ENCODE assay signal across 29 cellular contexts in genomic region chr12:1904875-1905274, GRCh38. TPM values are rescaled to one million over a fixed set of nuclear protein-coding genes. Genes with fewer than 3 reads are reported as not detected.
DNase-seq lines count a peak whose midpoint lies in the region; ATAC-seq, FAIRE-seq and TF ChIP-seq lines count a peak whose summit lies in the region.
"Had no signal": no experiment of that assay in that cellular context is flagged by ENCODE, and none has a peak within 500 bp of the region (broad histone marks: within the 10 kb centered on the region; RNA-seq: fewer than 3 reads in every experiment).

No MANE protein-coding gene starts in this region.

- H4K20me1 ChIP-seq in K562 (replicated peaks; ENCODE audit: control insufficient read depth, insufficient read depth, low read length) = no peaks in the 10 kb centered on the region
- H4K20me1 ChIP-seq in smooth muscle cell (ENCODE audit: low read depth) = no peaks in the 10 kb centered on the region
- H4K20me1 ChIP-seq: BLaER1 had no signal

- no peak for DNase-seq in A549 (ENCODE audit: low read depth in 1 of 2, low spot score in 1 of 2)
- DNase-seq in adipocyte (ENCODE audit: low read depth) = no peak
- no peak for DNase-seq in K562 (ENCODE audit: extremely low read depth in 1 of 4, low spot score in 3 of 4)
- DNase-seq in smooth muscle cell (lab: John Stamatoyannopoulos, UW; ENCODE audit: unreplicated experiment) = no peak
- no peak for DNase-seq in H54 (ENCODE audit: insufficient read length, low spot score)
- DNase-seq in GOT3 (lab: John Stamatoyannopoulos, UW) = no peak
- DNase-seq: ACHN; BE2C; C1 segment of cervical spinal cord; Calu3; CD4-positive, alpha-beta T cell; CD8-positive, alpha-beta T cell; DMS 273 treated with DMSO at 0.1 percent for 48 hours; DMS153; DMS53; DMS79; DND-41; EL; GDM1 had no signal

- H3K9ac ChIP-seq in adipocyte (ENCODE audit: low read length) (no peak overlapping the region), K562 (ENCODE audit: insufficient read depth in 1 of 2, low read depth in 2 of 2, low read length in 2 of 2) (no peak overlapping the region), smooth muscle cell (ENCODE audit: low read depth) (no peak overlapping the region)
- H3K9ac ChIP-seq: BLaER1 had no signal

- TF ChIP-seq RAD21 in A549 (conservative IDR thresholded peaks at IDR 0.05 in 1 of 2, IDR thresholded peaks at IDR 0.05 in 1 of 2) (no peak), K562 (CRISPR knock-in tag; conservative IDR thresholded peaks at IDR 0.05 in 1 of 2, IDR thresholded peaks at IDR 0.05 in 1 of 2) (no peak)

- H3K9me3 ChIP-seq in A549 = peaks cover 36% of the 10 kb centered on the region
- no peaks in the 10 kb centered on the region for H3K9me3 ChIP-seq in HEK293 (ENCODE audit: control insufficient read depth, insufficient read depth, low read depth, low read length)
- peaks cover 65% of the 10 kb centered on the region for H3K9me3 ChIP-seq in adipocyte (ENCODE audit: control insufficient read depth, low read length)
- peaks cover 2% of the 10 kb centered on the region; the same call in 1 of the 2 replicates for H3K9me3 ChIP-seq in K562 (replicated peaks; ENCODE audit: control insufficient read depth, insufficient read depth, low read depth, low read length)
- H3K9me3 ChIP-seq in smooth muscle cell (replicated peaks; ENCODE audit: low read depth) = peaks cover 24% of the 10 kb centered on the region
- H3K9me3 ChIP-seq: BE2C had no signal

- H3K36me3 ChIP-seq in HEK293 (ENCODE audit: control insufficient read depth in 2 of 2, insufficient read depth in 1 of 2, low read length in 2 of 2) (no peaks in the 10 kb centered on the region), adipocyte (ENCODE audit: control insufficient read depth, insufficient read depth, low read length, severe bottlenecking) (no peaks in the 10 kb centered on the region), K562 (ENCODE audit: control insufficient read depth, insufficient read depth, low read length) (no peaks in the 10 kb centered on the region), smooth muscle cell (ENCODE audit: low read depth) (no peaks in the 10 kb centered on the region)
- H3K36me3 ChIP-seq: BE2C had no signal

- no peak overlapping the region for H2AFZ ChIP-seq in K562 (ENCODE audit: low read depth, low read length)
- H2AFZ ChIP-seq in smooth muscle cell (ENCODE audit: low read depth) = no peak overlapping the region

- H3K4me1 ChIP-seq in A549 (no peaks in the 10 kb centered on the region), HEK293 (ENCODE audit: control insufficient read depth, insufficient read depth, low read length) (no peaks in the 10 kb centered on the region), adipocyte (ENCODE audit: control insufficient read depth, insufficient read depth, low read length) (no peaks in the 10 kb centered on the region), K562 (replicated peaks in 1 of 2; ENCODE audit: control insufficient read depth in 2 of 2, insufficient read depth in 2 of 2, low read length in 2 of 2) (peaks cover 0 to 8% of the 10 kb centered on the region in 2 experiments; a peak in 2 of 5 replicates), smooth muscle cell (ENCODE audit: low read depth) (no peaks in the 10 kb centered on the region)
- H3K4me1 ChIP-seq: BE2C, BLaER1, Caco-2 had no signal

- no peaks in the 10 kb centered on the region for H3K79me2 ChIP-seq in K562 (ENCODE audit: control insufficient read depth, insufficient read depth, low read length)
- H3K79me2 ChIP-seq in smooth muscle cell (ENCODE audit: low read depth) = no peaks in the 10 kb centered on the region

- POLR2A ChIA-PET in A549 (lab: Yijun Ruan, JAX) = no interaction called here
- POLR2A ChIA-PET in HEK293 (lab: Yijun Ruan, JAX) = no interaction called here
- POLR2A ChIA-PET in K562 (lab: Yijun Ruan, JAX) = interaction anchor here (1.3 kb wide), 1 partner anchor 12 kb away, joined by 5 read pairs; no protein-coding TSS in a partner anchor

- FAIRE-seq in A549 (lab: Jason Lieb, UNC) (peak; percentile 77), K562 (lab: Jason Lieb, UNC) (no peak), H54 (lab: Jason Lieb, UNC) (no peak)
- FAIRE-seq: GM12878, GM12892, GM18507, GM19239 had no signal

- H3K9me1 ChIP-seq in K562 (ENCODE audit: control insufficient read depth, insufficient read depth, low read length) = no peaks in the 10 kb centered on the region

- no TSS peak for BruUV-seq in K562 (replicated peaks; lab: Mats Ljungman, UMichigan)

- CTCF ChIA-PET in A549 (lab: Yijun Ruan, JAX) (interaction anchor here (0.8 kb wide), 1 partner anchor 31 kb away, joined by 3 read pairs; no protein-coding TSS in a partner anchor), HEK293 (lab: Yijun Ruan, JAX) (interaction anchor here (0.6 to 1.7 kb wide), 2 partner anchors 15 to 53 kb away, joined by 3 to 4 read pairs; no protein-coding TSS in a partner anchor), K562 (lab: Yijun Ruan, JAX; ENCODE audit: low intra/inter-chr PET ratio) (no interaction called here)

- H3K27me3 ChIP-seq in adipocyte (replicated peaks; ENCODE audit: control insufficient read depth, insufficient read depth, low read length) = peaks cover 11% of the 10 kb centered on the region
- H3K27me3 ChIP-seq in K562 (ENCODE audit: control insufficient read depth in 2 of 2, insufficient read depth in 2 of 2, low read length in 2 of 2) = no peaks in the 10 kb centered on the region
- H3K27me3 ChIP-seq in smooth muscle cell (ENCODE audit: low read depth) = no peaks in the 10 kb centered on the region
- H3K27me3 ChIP-seq: BE2C, BLaER1 had no signal

- no peak for TF ChIP-seq EP300 in A549 (IDR thresholded peaks at IDR 0.05)
- no peak for TF ChIP-seq EP300 in K562 (IDR thresholded peaks at IDR 0.05; ENCODE audit: low read length)

- no peak for ATAC-seq in A549
- ATAC-seq in K562 = no peak
- ATAC-seq: CD8-positive, alpha-beta T cell; GM12878 had no signal

- in situ Hi-C loops in K562 (cut with MboI) = no loop called here

- intact Hi-C loops in K562 (cut with micrococcal nuclease) = no loop called here

- no peaks in the 10 kb centered on the region for H3F3A ChIP-seq in smooth muscle cell (ENCODE audit: low read depth)

- H3K4me3 ChIP-seq in A549 (no peak overlapping the region), HEK293 (ENCODE audit: low read depth, low read length) (no peak overlapping the region), adipocyte (ENCODE audit: low read length) (peak overlapping the region; percentile 33), K562 (no peak overlapping the region), smooth muscle cell (no peak overlapping the region)
- H3K4me3 ChIP-seq: BLaER1, GM12878 had no signal

- no peak overlapping the region for H3K4me2 ChIP-seq in A549
- H3K4me2 ChIP-seq in K562 (ENCODE audit: insufficient read depth, low read length) = no peak overlapping the region
- no peak overlapping the region for H3K4me2 ChIP-seq in smooth muscle cell
- H3K4me2 ChIP-seq: BLaER1 had no signal

- no peak for TF ChIP-seq POLR2A in A549 (IDR thresholded peaks at IDR 0.05; ENCODE audit: low read length)
- TF ChIP-seq POLR2A in K562 (conservative IDR thresholded peaks at IDR 0.05) = no peak
- TF ChIP-seq POLR2A in H54 (IDR thresholded peaks at IDR 0.05; ENCODE audit: low read depth, low read length) = no peak

- TF ChIP-seq CTCF in A549 (IDR thresholded peaks at IDR 0.05) (no peak), HEK293 (tag by site-specific recombination; IDR thresholded peaks at IDR 0.05) (no peak), K562 (IDR thresholded peaks at IDR 0.05 in 2 of 3, conservative IDR thresholded peaks at IDR 0.05 in 1 of 3; ENCODE audit: insufficient read depth in 2 of 3, low read depth in 1 of 3, low read length in 3 of 3) (no peak), smooth muscle cell (IDR thresholded peaks at IDR 0.05; ENCODE audit: borderline replicate concordance, insufficient read depth, poor library complexity, severe bottlenecking) (no peak)

- no peak overlapping the region for H3K27ac ChIP-seq in A549
- no peak overlapping the region for H3K27ac ChIP-seq in HEK293 (ENCODE audit: extremely low read depth, low read depth, low read length)
- H3K27ac ChIP-seq in K562 (ENCODE audit: extremely low read depth, low read depth, low read length) = no peak overlapping the region
- no peak overlapping the region for H3K27ac ChIP-seq in smooth muscle cell (ENCODE audit: low read depth)
- H3K27ac ChIP-seq: 22Rv1, BLaER1 had no signal

RNA-seq across cellular contexts. Expression of gene CACNA2D4, which starts 13.6 kb away (rescaled TPM):
- not detected in 2 replicates for polyA plus RNA-seq in A549 (2011; rRNA removed)
- polyA plus RNA-seq in A549 (2012; cell fraction: cytosol; rRNA removed) = not detected in 2 replicates
- 0.05 TPM in 1 of 2 replicates, not detected in the other for polyA plus RNA-seq in A549 (2012; cell fraction: nucleus; rRNA removed)
- not detected in 3 replicates for polyA plus RNA-seq in A549 (2017; fragmentation: RNase III; extraction: RNeasy Plus Mini Kit Qiagen cat#74134 plus additional on column Dnase treatment)
- polyA minus RNA-seq in A549 (2011; rRNA and poly(A)+ RNA removed) = not detected in 2 replicates
- total RNA-seq in K562 (2011; cell fraction: chromatin; rRNA removed; ENCODE audit: low replicate concordance) = 0.09 and 0.21 TPM in 2 replicates
- 0.33 and 1.2 TPM in 2 replicates for total RNA-seq in K562 (2011; cell fraction: nucleolus; rRNA removed)
- 0.07 TPM in 1 of 2 replicates, not detected in the other for total RNA-seq in K562 (2011; cell fraction: nucleoplasm; rRNA removed)
- total RNA-seq in K562 (2014; rRNA removed) = 0.29 TPM in 1 of 2 replicates, not detected in the other
- total RNA-seq in K562 (2014; rRNA removed; fragmentation: Illumina TruSeq; extraction: Trizol) = 0.04 TPM in 1 of 2 replicates, not detected in the other
- total RNA-seq in K562 (2015; rRNA removed; fragmentation: Illumina TruSeq; extraction: Trizol) = 0.30 and 0.43 TPM in 2 replicates
- total RNA-seq in K562 (2021) = 0.27 and 0.69 TPM in 2 replicates
- 0.33 and 0.79 TPM in 2 replicates for polyA plus RNA-seq in K562 (2011; rRNA removed)
- polyA plus RNA-seq in K562 (2011; cell fraction: cytosol; rRNA removed) = 0.34 and 0.97 TPM in 2 replicates
- 2.6 and 2.7 TPM in 2 replicates for polyA plus RNA-seq in K562 (2011; cell fraction: nucleus; rRNA removed)
- 0.69 and 4.2 TPM in 2 replicates for polyA plus RNA-seq in K562 (2012)
- 0.39 and 0.44 TPM in 2 replicates for polyA plus RNA-seq in K562 (2014; fragmentation: Illumina TruSeq; extraction: Trizol)
- polyA plus RNA-seq in K562 (2014; fragmentation: Nextera tagmentation; extraction: Ambion mirVana) = not detected
- polyA plus RNA-seq in K562 (2014; rRNA removed) = 0.41 and 2.1 TPM in 2 replicates
- 0.11 and 0.81 TPM in 2 replicates for polyA minus RNA-seq in K562 (2011; rRNA and poly(A)+ RNA removed)
- not detected in 2 replicates for polyA minus RNA-seq in K562 (2011; cell fraction: cytosol; rRNA and poly(A)+ RNA removed)
- polyA minus RNA-seq in K562 (2011; cell fraction: nucleus; rRNA and poly(A)+ RNA removed) = 1.00 and 1.5 TPM in 2 replicates
- total RNA-seq in smooth muscle cell = 0.04 TPM in 1 of 2 replicates, not detected in the other
- 0.43 and 0.98 TPM in 2 replicates for polyA plus RNA-seq in smooth muscle cell
- total RNA-seq: A172, G401 had no signal
